2 cellular contexts compared by ENCODE assay signal in genomic region chr1:10236405-10237156, GRCh38.
TF ChIP-seq lines count a peak whose summit lies in the region.

No MANE protein-coding gene starts in this region.

TF ChIP-seq in GM23338, 12 proteins besides CTCF, POLR2A, EP300 and RAD21 (continued from another document):
- TF ChIP-seq CREB1 (CRISPR knock-in tag; IDR thresholded peaks at IDR 0.05; ENCODE audit: low read depth): no peak
- TF ChIP-seq NANOG (IDR thresholded peaks at IDR 0.05; ENCODE audit: borderline replicate concordance): no peak
- TF ChIP-seq REST (IDR thresholded peaks at IDR 0.05; ENCODE audit: unreplicated experiment): no peak
- TF ChIP-seq ZNF462 (CRISPR knock-in tag; IDR thresholded peaks at IDR 0.05): no peak
- TF ChIP-seq ZNF114 (CRISPR knock-in tag; IDR thresholded peaks at IDR 0.05): no peak
- no peak for TF ChIP-seq EZH2 (IDR thresholded peaks at IDR 0.05; ENCODE audit: low read depth, unreplicated experiment)
- no peak for TF ChIP-seq POLR2AphosphoS5 (IDR thresholded peaks at IDR 0.05; ENCODE audit: low read depth)
- TF ChIP-seq ZNF331 (CRISPR knock-in tag; IDR thresholded peaks at IDR 0.05; ENCODE audit: low read depth): no peak
- TF ChIP-seq JUNB (IDR thresholded peaks at IDR 0.05; ENCODE audit: unreplicated experiment): no peak

TF ChIP-seq in GM12878, 131 proteins besides CTCF, POLR2A, EP300 and RAD21 (continued from another document):
- TF ChIP-seq USF2 (IDR thresholded peaks at IDR 0.05; ENCODE audit: borderline replicate concordance, low read depth, low read length): no peak
- peak; percentile 62; the same call in 1 of the 2 replicates for TF ChIP-seq PKNOX1 (IDR thresholded peaks at IDR 0.05)
- TF ChIP-seq PBX3 (IDR thresholded peaks at IDR 0.05; ENCODE audit: insufficient replicate concordance, low read depth, low read length): peak; percentile 23
- TF ChIP-seq ATF7 (IDR thresholded peaks at IDR 0.05; ENCODE audit: low read depth): peak; percentile 47; the same call in 1 of the 2 replicates
